Comparison of ENCODE assay signal across 26 cellular contexts in the genomic region with DNA sequence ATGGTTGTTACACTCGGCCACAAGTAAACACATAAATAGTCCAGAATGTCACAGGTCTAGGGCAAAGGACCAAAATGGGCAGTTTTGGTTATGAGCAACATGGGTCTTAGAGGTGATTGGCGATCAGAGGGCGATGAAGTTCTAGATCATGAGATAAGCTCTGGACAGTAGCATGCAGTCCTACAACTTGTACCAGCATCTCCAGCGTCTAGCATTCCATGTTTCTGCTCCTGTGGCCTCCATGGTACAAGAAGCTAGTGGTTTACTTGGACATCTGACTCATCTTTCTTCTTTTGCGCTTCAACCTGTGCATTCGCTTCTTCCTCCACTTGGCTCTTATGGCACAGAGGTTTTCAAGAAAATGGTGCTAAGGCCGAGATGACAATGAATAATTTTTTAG.
"Had no signal": no experiment of that assay in that cellular context is flagged by ENCODE, and none has a peak within 500 bp of the region (broad histone marks: within the 10 kb centered on the region; RNA-seq: fewer than 3 reads in every experiment).

No MANE protein-coding gene starts in this region.

- H3K27ac Mint-ChIP-seq: immature natural killer cell; progenitor cell of endocrine pancreas; stimulated activated naive B cell treated with anti-CD40 and anti-IgM and Interleukin-4, amounts not matched to agents 10 μg/mL and 1 μg/mL and 100 μg/mL, for 72 hours had no signal

- H3K36me3 Mint-ChIP-seq: natural killer cell treated with Interleukin-12 subunit alpha and Interleukin-12 subunit beta and Interleukin-15 and Interleukin-18, amount 100 ng/mL, for 72 hours had no signal

- H3K27ac ChIP-seq: left ventricle myocardium inferior, ovary, right atrium auricular region, right lobe of liver, stomach, testis, thyroid gland, transverse colon, upper lobe of right lung had no signal

- H3K4me3 Mint-ChIP-seq: immature natural killer cell; naive thymus-derived CD4-positive, alpha-beta T cell; natural killer cell treated with Interleukin-12 subunit alpha and Interleukin-12 subunit beta and Interleukin-15 and Interleukin-18, amount 100 ng/mL, for 72 hours; stimulated activated naive B cell treated with anti-CD40 and anti-IgM and Interleukin-4, amounts not matched to agents 10 μg/mL and 1 μg/mL and 100 μg/mL, for 72 hours had no signal

- H3K9me3 ChIP-seq: ovary, right atrium auricular region, testis, thyroid gland, upper lobe of right lung had no signal

- H3K9me3 Mint-ChIP-seq: immature natural killer cell; naive thymus-derived CD4-positive, alpha-beta T cell; natural killer cell treated with Interleukin-12 subunit alpha and Interleukin-12 subunit beta and Interleukin-15 and Interleukin-18, amount 100 ng/mL, for 72 hours had no signal

- H3K36me3 ChIP-seq: left ventricle myocardium inferior, ovary, right atrium auricular region, right lobe of liver, stomach, thyroid gland, transverse colon, upper lobe of right lung had no signal

- H3K27me3 Mint-ChIP-seq: progenitor cell of endocrine pancreas had no signal

- FAIRE-seq: islet of Langerhans, urothelium cell line had no signal

- H3K4me3 ChIP-seq: left ventricle myocardium inferior, lung, mucosa of descending colon, ovary, right atrium auricular region, right lobe of liver, smooth muscle cell, stomach, testis, thyroid gland, transverse colon, upper lobe of right lung had no signal

- H3K27me3 ChIP-seq: ovary, right atrium auricular region, right lobe of liver, stomach, testis, thyroid gland, transverse colon, upper lobe of right lung had no signal

- H3K4me1 ChIP-seq: testis, thyroid gland, upper lobe of right lung had no signal

- DNase-seq: hypothalamus; immature natural killer cell; left ventricle myocardium inferior; midbrain; mucosa of descending colon; naive thymus-derived CD4-positive, alpha-beta T cell; ovary; right lobe of liver; stimulated activated CD4-positive, alpha-beta T cell treated with anti-CD3 and anti-CD28 coated beads, Interleukin-1b, Interleukin-23, amount 100 ng/mL, for 48 hours; stimulated activated CD4-positive, alpha-beta T cell treated with anti-CD3 and anti-CD28 coated beads, Interleukin-2, amount 100 ng/mL, for 48 hours; stimulated activated CD4-positive, alpha-beta T cell treated with anti-CD3 and anti-CD28 coated beads, Interleukin-4, amount 100 ng/mL, for 4 hours; stimulated activated CD8-positive, alpha-beta memory T cell treated with anti-CD3 and anti-CD28 coated beads, Interleukin-4, amount 100 ng/mL, for 48 hours; stimulated activated naive B cell treated with anti-CD40 and anti-IgM and Interleukin-4, amounts not matched to agents 10 μg/mL and 1 μg/mL and 100 μg/mL, for 72 hours; stimulated activated naive CD8-positive, alpha-beta T cell treated with anti-CD3 and anti-CD28 coated beads, Interleukin-15, Interleukin-2, amounts not matched to agents 100 U/mL and 50 U/mL, for 24 hours; stomach; testis; thyroid gland; transverse colon; upper lobe of right lung had no signal
